Comparison of ENCODE assay signal across 9 cellular contexts in genomic region chr22:19478086-19478392, GRCh38. TPM values are rescaled to one million over a fixed set of nuclear protein-coding genes. Genes with fewer than 3 reads are reported as not detected.
DNase-seq lines count a peak whose midpoint lies in the region; ATAC-seq and TF ChIP-seq lines count a peak whose summit lies in the region.
"Had no signal": no experiment of that assay in that cellular context is flagged by ENCODE, and none has a peak within 500 bp of the region (broad histone marks: within the 10 kb centered on the region; RNA-seq: fewer than 3 reads in every experiment).

No MANE protein-coding gene starts in this region.

- TF ChIP-seq CTCF in fibroblast of mammary gland (conservative IDR thresholded peaks at IDR 0.05; ENCODE audit: control insufficient read depth, insufficient read depth, low read depth, low read length): no peak
- TF ChIP-seq CTCF in retinal pigment epithelial cell (conservative IDR thresholded peaks at IDR 0.05; ENCODE audit: low read depth, low read length): no peak

- no peak for DNase-seq in SJSA1 (ENCODE audit: low read depth in 1 of 2, low spot score in 2 of 2)
- DNase-seq in fibroblast of mammary gland (ENCODE audit: low read depth): no peak
- no peak for DNase-seq in retinal pigment epithelial cell (ENCODE audit: low read depth)
- DNase-seq in HEK293T (ENCODE audit: extremely low spot score): no peak
- no peak for DNase-seq in NOMO-1 (lab: John Stamatoyannopoulos, UW; ENCODE audit: unreplicated experiment in 2 of 2)
- DNase-seq: GOT3 had no signal

- H3K4me1 ChIP-seq in SJSA1 (replicated peaks): peaks cover 17% of the 10 kb centered on the region

- no peaks in the 10 kb centered on the region for H3K27me3 ChIP-seq in SJSA1 (replicated peaks)

- peaks cover 63% of the 10 kb centered on the region for H3K36me3 ChIP-seq in SJSA1

- peak overlapping the region; percentile 100; the same call in 1 of the 2 replicates for H3K27ac ChIP-seq in SJSA1

- ATAC-seq in HG03439 (IDR thresholded peaks at IDR 0.05; ENCODE audit: unreplicated experiment) (no peak), GM21576 (IDR thresholded peaks at IDR 0.05; ENCODE audit: unreplicated experiment) (no peak)

- peak overlapping the region; percentile 78 for H3K4me3 ChIP-seq in GM08714 (ENCODE audit: low read length)
- peak overlapping the region; percentile 64 for H3K4me3 ChIP-seq in SJSA1
- peak overlapping the region; percentile 75 for H3K4me3 ChIP-seq in fibroblast of mammary gland (ENCODE audit: control insufficient read depth, low read depth, low read length)
- peak overlapping the region; percentile 95 for H3K4me3 ChIP-seq in retinal pigment epithelial cell (ENCODE audit: low read length)

- POLR2A ChIA-PET in HEK293T (lab: Yijun Ruan, JAX): interaction anchor here (0.7 to 2.8 kb wide), 8 partner anchors 11 to 299 kb away, joined by 3 to 14 read pairs (median 4); partner anchors contain the start of genes MRPL40 and SLC25A1

- CTCF ChIA-PET in HEK293T (lab: Yijun Ruan, JAX): interaction anchor here (0.6 to 1.3 kb wide), 6 partner anchors 14 to 348 kb away, joined by 3 to 9 read pairs (median 4); no protein-coding TSS in a partner anchor

- H3K9me3 ChIP-seq in SJSA1 (replicated peaks): no peaks in the 10 kb centered on the region

TF ChIP-seq in HEK293T, 16 proteins besides CTCF, POLR2A, EP300 and RAD21:
- no peak for TF ChIP-seq CTBP1 (IDR thresholded peaks at IDR 0.05; ENCODE audit: borderline replicate concordance)
- no peak for TF ChIP-seq ARNT (IDR thresholded peaks at IDR 0.05)
- no peak for TF ChIP-seq ZNF384 (IDR thresholded peaks at IDR 0.05)
- no peak for TF ChIP-seq SP1 (IDR thresholded peaks at IDR 0.05)
- no peak for TF ChIP-seq NFRKB (IDR thresholded peaks at IDR 0.05)
- no peak for TF ChIP-seq FOXM1 (IDR thresholded peaks at IDR 0.05; ENCODE audit: borderline replicate concordance)

RNA-seq across cellular contexts. Expression of gene UFD1, which starts 1.0 kb away (rescaled TPM):
- 128 and 158 TPM in 2 replicates for total RNA-seq in SJSA1 (2014; rRNA removed; shearing (Covaris generic))

RNA-seq across cellular contexts. Expression of gene CDC45, which starts 1.7 kb away (rescaled TPM):
- total RNA-seq in SJSA1 (2014; rRNA removed; shearing (Covaris generic)): 59.6 and 72.5 TPM in 2 replicates

RNA-seq across cellular contexts. Expression of gene C22orf39, which starts 30.5 kb away (rescaled TPM):
- 42.7 and 43.2 TPM in 2 replicates for total RNA-seq in SJSA1 (2014; rRNA removed; shearing (Covaris generic))

RNA-seq across cellular contexts. Expression of gene MRPL40, which starts 45.7 kb away (rescaled TPM):
- 54.3 and 65.2 TPM in 2 replicates for total RNA-seq in SJSA1 (2014; rRNA removed; shearing (Covaris generic))

RNA-seq across cellular contexts. Expression of gene CLDN5, which starts 46.2 kb away (rescaled TPM):
- not detected in 2 replicates for total RNA-seq in SJSA1 (2014; rRNA removed; shearing (Covaris generic))
